In genomic region chr10:127614484-127614883, GRCh38 we compare ENCODE assay signal across 13 cellular contexts.
DNase-seq lines count a peak whose midpoint lies in the region; ATAC-seq and TF ChIP-seq lines count a peak whose summit lies in the region.
"Had no signal": no experiment of that assay in that cellular context is flagged by ENCODE, and none has a peak within 500 bp of the region (broad histone marks: within the 10 kb centered on the region; RNA-seq: fewer than 3 reads in every experiment).

No MANE protein-coding gene starts in this region.

- DNase-seq in NCI-H82 (lab: John Stamatoyannopoulos, UW), result peak; percentile 54
- no peak for DNase-seq in NCI-H82 treated with DMSO at 0.1 percent for 48 hours (lab: John Stamatoyannopoulos, UW; ENCODE audit: unreplicated experiment)
- DNase-seq in WERI-Rb-1, result peak; percentile 17
- DNase-seq in HuH-7 (ENCODE audit: low spot score), result no peak
- no peak for DNase-seq in transverse colon
- no peak for DNase-seq in naive thymus-derived CD4-positive, alpha-beta T cell
- DNase-seq: C1 segment of cervical spinal cord; Calu3; CD4-positive, alpha-beta T cell; DMS 273 treated with DMSO at 0.1 percent for 48 hours; H7 had no signal

- no peaks in the 10 kb centered on the region for H3K4me1 Mint-ChIP-seq in naive thymus-derived CD4-positive, alpha-beta T cell
- H3K4me1 Mint-ChIP-seq: B cell had no signal

- peaks cover 0 to 3% (median 0%) of the 10 kb centered on the region in 11 donors for H3K9me3 Mint-ChIP-seq in naive thymus-derived CD4-positive, alpha-beta T cell

- H3K36me3 ChIP-seq in WERI-Rb-1 (no peaks in the 10 kb centered on the region), iPS-20b (ENCODE audit: insufficient read depth, low read depth, low read length) (no peaks in the 10 kb centered on the region), transverse colon (no peaks in the 10 kb centered on the region)
- no peaks in the 10 kb centered on the region for H3K36me3 ChIP-seq in naive thymus-derived CD4-positive, alpha-beta T cell (ENCODE audit: control insufficient read depth in 2 of 3, insufficient read depth in 3 of 3, low read length in 3 of 3)

- H3K36me3 Mint-ChIP-seq in naive thymus-derived CD4-positive, alpha-beta T cell, result no peaks in the 10 kb centered on the region

- POLR2A ChIA-PET in naive thymus-derived CD4-positive, alpha-beta T cell (lab: Charles Lee), result no interaction called here

- H3K9ac ChIP-seq in iPS-20b (ENCODE audit: low read depth, low read length), result no peak overlapping the region

- WGBS in transverse colon (ENCODE audit: low coverage in 1 of 2), 2 donors, result 30 to 54% methylated on average over 2 to 4 of the region's 4 CpGs

- TF ChIP-seq EP300 in transverse colon (IDR thresholded peaks at IDR 0.05; ENCODE audit: low read depth), result no peak

- no peak for TF ChIP-seq POLR2A in transverse colon (IDR thresholded peaks at IDR 0.05)

- peaks cover 0 to 29% (median 0%) of the 10 kb centered on the region in 5 donors for H3K27me3 Mint-ChIP-seq in naive thymus-derived CD4-positive, alpha-beta T cell
- H3K27me3 Mint-ChIP-seq: B cell had no signal

- H3K27me3 ChIP-seq in WERI-Rb-1 (ENCODE audit: insufficient read depth, low read depth, severe bottlenecking) (no peaks in the 10 kb centered on the region), iPS-20b (ENCODE audit: insufficient read depth, low read length) (no peaks in the 10 kb centered on the region), transverse colon (no peaks in the 10 kb centered on the region)
- no peaks in the 10 kb centered on the region for H3K27me3 ChIP-seq in naive thymus-derived CD4-positive, alpha-beta T cell (ENCODE audit: control insufficient read depth in 2 of 2, insufficient read depth in 2 of 2, low read length in 2 of 2)

- CTCF ChIA-PET in naive thymus-derived CD4-positive, alpha-beta T cell (lab: Charles Lee), result no interaction called here

- H3K4me3 ChIP-seq in WERI-Rb-1 (ENCODE audit: low read depth, low read length) (no peak overlapping the region), iPS-20b (ENCODE audit: low read length) (peak overlapping the region; percentile 8; the same call in 1 of the 2 replicates), transverse colon (no peak overlapping the region)
- H3K4me3 ChIP-seq in naive thymus-derived CD4-positive, alpha-beta T cell (ENCODE audit: low read length), result no peak overlapping the region

- intact Hi-C loops in transverse colon (cut with DNase I; ENCODE audit: low total_unique reads), result no loop called here
- intact Hi-C loops in naive thymus-derived CD4-positive, alpha-beta T cell (cut with micrococcal nuclease), result no loop called here

- no peak overlapping the region for H3K4me3 Mint-ChIP-seq in naive thymus-derived CD4-positive, alpha-beta T cell
- H3K4me3 Mint-ChIP-seq: B cell; CD4-positive, alpha-beta T cell had no signal

- TF ChIP-seq CTCF in WERI-Rb-1 (IDR thresholded peaks at IDR 0.05; ENCODE audit: low read depth, low read length) (no peak), transverse colon (IDR thresholded peaks at IDR 0.05) (no peak)

- ATAC-seq in naive thymus-derived CD4-positive, alpha-beta T cell, result no peak

- in situ Hi-C loops in transverse colon (cut with MboI; ENCODE audit: low pct_ligation_motif_present in 1 of 4, low pct_unique_long_range_greater_than_20kb in 1 of 4, low sequenced_read_pairs in 3 of 4), result no loop called here

- peaks cover 8% of the 10 kb centered on the region; the same call in 1 of the 2 replicates for H3K4me1 ChIP-seq in iPS-20b (ENCODE audit: insufficient read depth, low read length)
- no peaks in the 10 kb centered on the region for H3K4me1 ChIP-seq in transverse colon
- H3K4me1 ChIP-seq in naive thymus-derived CD4-positive, alpha-beta T cell (ENCODE audit: control insufficient read depth in 2 of 2, insufficient read depth in 2 of 2, low read length in 2 of 2), result no peaks in the 10 kb centered on the region

- H3K27ac Mint-ChIP-seq in naive thymus-derived CD4-positive, alpha-beta T cell, result no peak overlapping the region
- H3K27ac Mint-ChIP-seq: B cell; CD4-positive, alpha-beta T cell had no signal

- H3K27ac ChIP-seq in WERI-Rb-1, result no peak overlapping the region
- no peak overlapping the region for H3K27ac ChIP-seq in iPS-20b (ENCODE audit: low read length)
- H3K27ac ChIP-seq in transverse colon, result no peak overlapping the region
- no peak overlapping the region for H3K27ac ChIP-seq in naive thymus-derived CD4-positive, alpha-beta T cell (ENCODE audit: low read depth, low read length)

- H3K9me3 ChIP-seq in WERI-Rb-1 (ENCODE audit: severe bottlenecking) (no peaks in the 10 kb centered on the region), iPS-20b (ENCODE audit: insufficient read depth, low read depth, low read length) (no peaks in the 10 kb centered on the region), transverse colon (no peaks in the 10 kb centered on the region)
- H3K9me3 ChIP-seq in naive thymus-derived CD4-positive, alpha-beta T cell (ENCODE audit: control insufficient read depth in 2 of 3, low read length in 3 of 3), result no peaks in the 10 kb centered on the region

Comparison
In these comparisons a context has a peak if more than half of its experiments do, and no peak if none do; other contexts are left out.
1. DNase-seq: peak in NCI-H82 (single experiment) and WERI-Rb-1 (single experiment); none in NCI-H82 treated with DMSO at 0.1 percent for 48 hours (single experiment), HuH-7 (single experiment), transverse colon (single experiment) and naive thymus-derived CD4-positive, alpha-beta T cell (0 of 9).